ENCODE assay signal across 13 cellular contexts in genomic region chr4:110091426-110091825, GRCh38.
A peak's percentile ranks its signal among the peaks of the same experiment; 100 is the strongest.
DNase-seq lines count a peak whose midpoint lies in the region; ATAC-seq, FAIRE-seq and TF ChIP-seq lines count a peak whose summit lies in the region.
"Had no signal": no experiment of that assay in that cellular context is flagged by ENCODE, and none has a peak within 500 bp of the region (broad histone marks: within the 10 kb centered on the region; RNA-seq: fewer than 3 reads in every experiment).

No MANE protein-coding gene starts in this region.

- DNase-seq in AG04449 (ENCODE audit: low read depth, low spot score) (peak; percentile 34), HFFc6 (peak; percentile 67), astrocyte (ENCODE audit: low read depth) (peak; percentile 80), glomerular visceral epithelial cell (ENCODE audit: extremely low spot score) (peak; percentile 68), NCI-H526 treated with DMSO at 0.1 percent for 48 hours (lab: John Stamatoyannopoulos, UW) (no peak), 8988T (no peak)
- DNase-seq: activated CD8-positive, alpha-beta memory T cell treated with anti-CD3 and anti-CD28 coated beads for 24 hours; endodermal cell; NCI-H146; T-cell; trophoblast cell had no signal

- H2AFZ ChIP-seq in astrocyte (ENCODE audit: low read depth, low read length) = no peak overlapping the region

- no peaks in the 10 kb centered on the region for H3K27me3 ChIP-seq in astrocyte (ENCODE audit: insufficient read depth, low read length)

- TF ChIP-seq CTCF in AG04449 (IDR thresholded peaks at IDR 0.05; ENCODE audit: insufficient read depth, low read length, missing control alignments) (no peak), HFFc6 (IDR thresholded peaks at IDR 0.05) (no peak), astrocyte (IDR thresholded peaks at IDR 0.05; ENCODE audit: insufficient read depth, low read depth, low read length) (no peak)

- no peaks in the 10 kb centered on the region for H3K36me3 ChIP-seq in astrocyte (ENCODE audit: insufficient read depth, low read length)

- peaks cover 73% of the 10 kb centered on the region for H3K4me1 Mint-ChIP-seq in HFFc6 (ENCODE audit: low read depth)
- peaks cover 49% of the 10 kb centered on the region for H3K4me1 Mint-ChIP-seq in astrocyte (ENCODE audit: low read depth, unreplicated experiment)
- H3K4me1 Mint-ChIP-seq in activated T-helper 17 cell treated with anti-CD3 and anti-CD28 coated beads, Interleukin-2, amount 50 U/mL, for 72 hours = peaks cover 16% of the 10 kb centered on the region

- peak overlapping the region; percentile 81 for H3K27ac ChIP-seq in astrocyte (ENCODE audit: low read depth, low read length)

- peak overlapping the region; percentile 78 for H3K4me2 ChIP-seq in astrocyte (ENCODE audit: low read length)

- no peaks in the 10 kb centered on the region for H4K20me1 ChIP-seq in astrocyte (ENCODE audit: insufficient read depth, low read length)

- H3K4me3 Mint-ChIP-seq in HFFc6 (peak overlapping the region; percentile 82), astrocyte (ENCODE audit: unreplicated experiment) (no peak overlapping the region)
- no peak overlapping the region for H3K4me3 Mint-ChIP-seq in activated T-helper 17 cell treated with anti-CD3 and anti-CD28 coated beads, Interleukin-2, amount 50 U/mL, for 72 hours
- H3K4me3 Mint-ChIP-seq: endodermal cell, T-cell had no signal

- POLR2A ChIA-PET in AG04449 (lab: Yijun Ruan, JAX) = interaction anchor here (0.8 to 1.2 kb wide), 2 partner anchors 29 to 107 kb away, joined by 3 to 4 read pairs; partner anchors contain the start of gene ELOVL6

- peak; percentile 87 for FAIRE-seq in astrocyte (lab: Jason Lieb, UNC)

- no peaks in the 10 kb centered on the region for H3K79me2 ChIP-seq in astrocyte (ENCODE audit: insufficient read depth, low read length)

- H3K9ac ChIP-seq in astrocyte (ENCODE audit: low read length) = peak overlapping the region; percentile 71

- H3K27me3 Mint-ChIP-seq in HFFc6 (ENCODE audit: insufficient read depth) (no peaks in the 10 kb centered on the region), astrocyte (ENCODE audit: low read depth, unreplicated experiment) (no peaks in the 10 kb centered on the region)
- H3K27me3 Mint-ChIP-seq in activated T-helper 17 cell treated with anti-CD3 and anti-CD28 coated beads, Interleukin-2, amount 50 U/mL, for 72 hours = no peaks in the 10 kb centered on the region
- H3K27me3 Mint-ChIP-seq: T-cell had no signal

- CTCF ChIA-PET in AG04449 (lab: Yijun Ruan, JAX) = interaction anchor here (1.2 kb wide), 1 partner anchor 40 kb away, joined by 3 read pairs; no protein-coding TSS in a partner anchor

- ATAC-seq in activated T-helper 17 cell treated with anti-CD3 and anti-CD28 coated beads, Interleukin-2, amount 50 U/mL, for 72 hours (replicated peaks) = no peak
- no peak for ATAC-seq in HG03439 (IDR thresholded peaks at IDR 0.05; ENCODE audit: unreplicated experiment)
- ATAC-seq: T-cell had no signal

- no peaks in the 10 kb centered on the region for H3K9me3 ChIP-seq in astrocyte (ENCODE audit: insufficient read depth, low read depth, low read length)

- H3K27ac Mint-ChIP-seq in HFFc6 (peak overlapping the region; percentile 84), astrocyte (ENCODE audit: unreplicated experiment) (peak overlapping the region; percentile 8)
- H3K27ac Mint-ChIP-seq in activated T-helper 17 cell treated with anti-CD3 and anti-CD28 coated beads, Interleukin-2, amount 50 U/mL, for 72 hours = no peak overlapping the region
- H3K27ac Mint-ChIP-seq: endodermal cell, T-cell had no signal

- peaks cover 34% of the 10 kb centered on the region for H3K4me1 ChIP-seq in astrocyte (ENCODE audit: insufficient read depth, low read length)

- H3K4me3 ChIP-seq in AG04449 (ENCODE audit: low read depth, low read length) = peak overlapping the region; percentile 27
- H3K4me3 ChIP-seq in astrocyte (ENCODE audit: insufficient read depth, low read depth, low read length) = peak overlapping the region; percentile 45

- H3K36me3 Mint-ChIP-seq in HFFc6 (ENCODE audit: low read depth) = no peaks in the 10 kb centered on the region; the same call in 1 of the 2 replicates
- H3K36me3 Mint-ChIP-seq in astrocyte (ENCODE audit: low read depth, unreplicated experiment) = no peaks in the 10 kb centered on the region
- H3K36me3 Mint-ChIP-seq in activated T-helper 17 cell treated with anti-CD3 and anti-CD28 coated beads, Interleukin-2, amount 50 U/mL, for 72 hours (ENCODE audit: low read depth) = no peaks in the 10 kb centered on the region

- no peaks in the 10 kb centered on the region for H3K9me3 Mint-ChIP-seq in HFFc6
- no peaks in the 10 kb centered on the region for H3K9me3 Mint-ChIP-seq in astrocyte (ENCODE audit: unreplicated experiment)
- H3K9me3 Mint-ChIP-seq in activated T-helper 17 cell treated with anti-CD3 and anti-CD28 coated beads, Interleukin-2, amount 50 U/mL, for 72 hours = no peaks in the 10 kb centered on the region
- H3K9me3 Mint-ChIP-seq: endodermal cell, T-cell had no signal

Comparison
In these comparisons a context has a peak if more than half of its experiments do, and no peak if none do; other contexts are left out.
1. DNase-seq: peak in AG04449 (single experiment), HFFc6 (single experiment), astrocyte (single experiment) and glomerular visceral epithelial cell (single experiment); none in NCI-H526 treated with DMSO at 0.1 percent for 48 hours (single experiment) and 8988T (single experiment).